Comparison of ENCODE assay signal across 5 cellular contexts in the genomic region with DNA sequence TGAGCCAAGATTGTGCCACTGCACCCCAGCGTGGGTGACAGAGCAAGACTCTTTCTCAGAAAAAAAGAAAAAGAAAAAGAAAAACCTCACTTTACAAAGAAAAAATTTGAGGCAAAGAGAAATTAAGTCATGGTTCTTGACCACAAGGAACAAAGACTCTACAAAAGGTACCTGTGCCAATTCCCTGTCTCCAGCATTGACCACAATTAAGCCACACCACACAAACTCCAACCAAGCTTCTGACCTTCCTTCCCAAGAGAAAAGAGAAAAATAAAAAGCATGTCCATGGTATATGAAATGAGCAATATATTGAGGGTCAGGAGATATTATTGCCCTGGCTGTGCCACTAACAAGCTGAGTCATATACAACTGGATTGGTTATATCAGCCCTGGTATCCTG.
"Had no signal": no experiment of that assay in that cellular context is flagged by ENCODE, and none has a peak within 500 bp of the region (broad histone marks: within the 10 kb centered on the region; RNA-seq: fewer than 3 reads in every experiment).

No MANE protein-coding gene starts in this region.

- ATAC-seq: GM23338, HepG2 had no signal

- H3K4me3 ChIP-seq: GM23338 had no signal

- DNase-seq: H9, HCEC 1CT had no signal

- H3K27ac ChIP-seq: HL-60 had no signal
